Comparison of ENCODE assay signal across 9 cellular contexts in the genomic region with DNA sequence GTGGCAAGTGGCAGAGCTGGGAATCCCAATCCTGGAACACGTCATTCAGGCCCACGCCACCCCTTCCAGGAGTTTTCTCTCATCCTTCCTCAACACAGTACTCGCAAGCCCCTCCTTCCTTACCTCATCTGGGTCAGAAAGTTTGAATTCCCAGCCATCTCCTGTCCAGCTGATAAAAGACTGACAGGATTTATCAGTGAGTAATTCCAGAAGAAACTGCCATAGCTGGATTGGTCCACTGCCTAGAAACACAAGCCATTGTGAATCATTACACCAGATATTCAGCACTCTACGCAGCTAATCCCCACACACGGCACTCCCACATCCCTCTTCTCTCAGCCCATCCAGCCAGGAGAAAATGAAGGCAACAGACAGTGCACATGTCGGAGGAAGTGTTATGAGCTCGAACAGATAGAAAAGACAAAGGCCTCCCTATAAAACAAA.
DNase-seq lines count a peak whose midpoint lies in the region; ATAC-seq, FAIRE-seq and TF ChIP-seq lines count a peak whose summit lies in the region.
"Had no signal": no experiment of that assay in that cellular context is flagged by ENCODE, and none has a peak within 500 bp of the region (broad histone marks: within the 10 kb centered on the region; RNA-seq: fewer than 3 reads in every experiment).

No MANE protein-coding gene starts in this region.

- peaks cover 7 to 100% (median 79%) of the 10 kb centered on the region in 6 donors for H3K36me3 ChIP-seq in spleen

- peak overlapping the region in 1 of 8 donors; percentile 0 for H3K4me3 ChIP-seq in spleen

- H3K27ac ChIP-seq in spleen, result peak overlapping the region; percentile 54 to 95 (median 82)

- H3K4me1 Mint-ChIP-seq in activated naive CD8-positive, alpha-beta T cell treated with anti-CD3 and anti-CD28 coated beads, Interleukin-2, amount 50 U/mL, for 24 hours, result peaks cover 91% of the 10 kb centered on the region

- DNase-seq in HCEC 1CT (peak; percentile 87), spleen (no peak)
- no peak for DNase-seq in activated naive CD8-positive, alpha-beta T cell treated with anti-CD3 and anti-CD28 coated beads, Interleukin-2, amount 50 U/mL, for 24 hours
- DNase-seq: stimulated activated CD4-positive, alpha-beta T cell treated with anti-CD3 and anti-CD28 coated beads, Interleukin-1b, Interleukin-23, amount 100 ng/mL, for 48 hours had no signal

- peak overlapping the region; percentile 93 for H3K27ac Mint-ChIP-seq in activated naive CD8-positive, alpha-beta T cell treated with anti-CD3 and anti-CD28 coated beads, Interleukin-2, amount 50 U/mL, for 24 hours

- peak overlapping the region; percentile 78 for H3K4me3 Mint-ChIP-seq in activated naive CD8-positive, alpha-beta T cell treated with anti-CD3 and anti-CD28 coated beads, Interleukin-2, amount 50 U/mL, for 24 hours

- H3K27me3 ChIP-seq in spleen (replicated peaks in 1 of 7), result no peaks in the 10 kb centered on the region

- intact Hi-C loops in spleen (cut with DNase I; ENCODE audit: low total_unique reads), result no loop called here

- peaks cover 96% of the 10 kb centered on the region for H3K36me3 Mint-ChIP-seq in activated naive CD8-positive, alpha-beta T cell treated with anti-CD3 and anti-CD28 coated beads, Interleukin-2, amount 50 U/mL, for 24 hours (ENCODE audit: low read depth)

- no peaks in the 10 kb centered on the region for H3K27me3 Mint-ChIP-seq in activated naive CD8-positive, alpha-beta T cell treated with anti-CD3 and anti-CD28 coated beads, Interleukin-2, amount 50 U/mL, for 24 hours

- ATAC-seq in activated naive CD8-positive, alpha-beta T cell treated with anti-CD3 and anti-CD28 coated beads, Interleukin-2, amount 50 U/mL, for 24 hours, result no peak
- ATAC-seq in GM18861 (IDR thresholded peaks at IDR 0.05; ENCODE audit: unreplicated experiment), result no peak
- no peak for ATAC-seq in HG03095 (IDR thresholded peaks at IDR 0.05; ENCODE audit: unreplicated experiment)
- no peak for ATAC-seq in GM21786 (IDR thresholded peaks at IDR 0.05; ENCODE audit: unreplicated experiment)
- no peak for ATAC-seq in HG02759 (IDR thresholded peaks at IDR 0.05; ENCODE audit: unreplicated experiment)

- FAIRE-seq in islet of Langerhans (lab: Jason Lieb, UNC), result peak; percentile 9

- TF ChIP-seq POLR2A in spleen (IDR thresholded peaks at IDR 0.05), result no peak

- H3K4me1 ChIP-seq in spleen, result peaks cover 60 to 93% (median 75%) of the 10 kb centered on the region in 6 donors

- TF ChIP-seq CTCF in spleen (IDR thresholded peaks at IDR 0.05 in 8 of 11, conservative IDR thresholded peaks at IDR 0.05 in 3 of 11), result no peak

- H3K9me3 Mint-ChIP-seq in activated naive CD8-positive, alpha-beta T cell treated with anti-CD3 and anti-CD28 coated beads, Interleukin-2, amount 50 U/mL, for 24 hours, result no peaks in the 10 kb centered on the region

- WGBS in spleen, 5 donors, result 79 to 90% (median 85%) methylated on average over 7 of the region's 7 CpGs

- no peaks in the 10 kb centered on the region for H3K9me3 ChIP-seq in spleen
